Comparison of ENCODE assay signal across 13 cellular contexts in genomic region chr1:15765495-15766194, GRCh38. TPM values are rescaled to one million over a fixed set of nuclear protein-coding genes. Genes with fewer than 3 reads are reported as not detected.
DNase-seq lines count a peak whose midpoint lies in the region; ATAC-seq and TF ChIP-seq lines count a peak whose summit lies in the region.
"Had no signal": no experiment of that assay in that cellular context is flagged by ENCODE, and none has a peak within 500 bp of the region (broad histone marks: within the 10 kb centered on the region; RNA-seq: fewer than 3 reads in every experiment).

No MANE protein-coding gene starts in this region.

- H3K36me3 ChIP-seq in HEK293 (ENCODE audit: control insufficient read depth in 2 of 2, insufficient read depth in 1 of 2, low read length in 2 of 2) (peaks cover 4 to 54% of the 10 kb centered on the region in 2 experiments; a peak in 2 of 3 replicates), ascending aorta (peaks cover 64 to 72% of the 10 kb centered on the region in 2 donors), thoracic aorta (peaks cover 58% of the 10 kb centered on the region)

- intact Hi-C loops in ascending aorta (cut with DNase I), result loop anchor here (2.0 kb wide), 1 partner anchor 13 kb away; no protein-coding TSS in a partner anchor

- H3K4me1 ChIP-seq in HEK293 (ENCODE audit: control insufficient read depth, insufficient read depth, low read length) (peaks cover 3% of the 10 kb centered on the region; the same call in 1 of the 2 replicates), ascending aorta (peaks cover 12 to 40% of the 10 kb centered on the region in 2 donors), thoracic aorta (ENCODE audit: control insufficient read depth in 1 of 2, low read depth in 2 of 2) (peaks cover 27 to 82% of the 10 kb centered on the region in 2 donors)

- no peaks in the 10 kb centered on the region for H3K4me1 Mint-ChIP-seq in activated T-helper 17 cell treated with anti-CD3 and anti-CD28 coated beads, Interleukin-2, amount 50 U/mL, for 72 hours

- H3K4me3 ChIP-seq in HEK293 (ENCODE audit: low read depth, low read length) (no peak overlapping the region), ascending aorta (peak overlapping the region in 1 of 2 donors; percentile 89), foreskin fibroblast (ENCODE audit: low read depth in 1 of 2, low read length in 2 of 2) (no peak overlapping the region), thoracic aorta (no peak overlapping the region)
- H3K4me3 ChIP-seq: upper lobe of left lung had no signal

- POLR2A ChIA-PET in HEK293 (lab: Yijun Ruan, JAX), result no interaction called here

- H3K9me3 ChIP-seq in HEK293 (ENCODE audit: control insufficient read depth, insufficient read depth, low read depth, low read length) (no peaks in the 10 kb centered on the region), ascending aorta (no peaks in the 10 kb centered on the region), thoracic aorta (no peaks in the 10 kb centered on the region)
- H3K9me3 ChIP-seq: upper lobe of left lung had no signal

- no peak overlapping the region for H3K4me3 Mint-ChIP-seq in activated T-helper 17 cell treated with anti-CD3 and anti-CD28 coated beads, Interleukin-2, amount 50 U/mL, for 72 hours
- H3K4me3 Mint-ChIP-seq: effector memory CD8-positive, alpha-beta T cell had no signal

- H3K36me3 Mint-ChIP-seq in activated T-helper 17 cell treated with anti-CD3 and anti-CD28 coated beads, Interleukin-2, amount 50 U/mL, for 72 hours (ENCODE audit: low read depth), result no peaks in the 10 kb centered on the region

- H3K27ac ChIP-seq in HEK293 (ENCODE audit: extremely low read depth, low read depth, low read length) (no peak overlapping the region), ascending aorta (peak overlapping the region; percentile 93 to 96), thoracic aorta (peak overlapping the region; percentile 66 to 98)

- H3K9me3 Mint-ChIP-seq in activated T-helper 17 cell treated with anti-CD3 and anti-CD28 coated beads, Interleukin-2, amount 50 U/mL, for 72 hours, result no peaks in the 10 kb centered on the region
- H3K9me3 Mint-ChIP-seq: effector memory CD8-positive, alpha-beta T cell had no signal

- DNase-seq in ascending aorta (ENCODE audit: low spot score in 2 of 2), result peak in 1 of 2 donors; percentile 79
- DNase-seq in foreskin fibroblast, result peak; percentile 68 to 77
- no peak for DNase-seq in thoracic aorta (ENCODE audit: low spot score)
- DNase-seq in NOMO-1 treated with dmso at 0.1 percent for 144 hours (lab: John Stamatoyannopoulos, UW; ENCODE audit: unreplicated experiment), result no peak
- DNase-seq: activated gamma-delta T cell treated with Interleukin-2 at 50 U/mL for 16 hours; DMS79 treated with DMSO at 0.1 percent for 48 hours; effector memory CD8-positive, alpha-beta T cell; GOT3; NCI-H1092 treated with DMSO at 0.1 percent for 48 hours had no signal

- peaks cover 19% of the 10 kb centered on the region for H3K27me3 Mint-ChIP-seq in activated T-helper 17 cell treated with anti-CD3 and anti-CD28 coated beads, Interleukin-2, amount 50 U/mL, for 72 hours

- no peaks in the 10 kb centered on the region for H3K27me3 ChIP-seq in ascending aorta
- no peaks in the 10 kb centered on the region for H3K27me3 ChIP-seq in thoracic aorta (replicated peaks; ENCODE audit: insufficient read depth)

- CTCF ChIA-PET in HEK293 (lab: Yijun Ruan, JAX), result interaction anchor here (0.6 kb wide), 1 partner anchor 79 kb away, joined by 7 read pairs; no protein-coding TSS in a partner anchor

- ATAC-seq in thoracic aorta (ENCODE audit: insufficient number of reproducible peaks, low FRiP score, low read depth), result no peak
- ATAC-seq in GM21529 (IDR thresholded peaks at IDR 0.05; ENCODE audit: unreplicated experiment), result no peak
- ATAC-seq in activated T-helper 17 cell treated with anti-CD3 and anti-CD28 coated beads, Interleukin-2, amount 50 U/mL, for 72 hours (replicated peaks), result no peak
- ATAC-seq: effector memory CD8-positive, alpha-beta T cell had no signal

- TF ChIP-seq CTCF in HEK293 (tag by site-specific recombination; IDR thresholded peaks at IDR 0.05) (no peak), ascending aorta (IDR thresholded peaks at IDR 0.05) (no peak), foreskin fibroblast (IDR thresholded peaks at IDR 0.05; ENCODE audit: low read depth, low read length) (no peak), thoracic aorta (IDR thresholded peaks at IDR 0.05) (no peak)

- H3K27ac Mint-ChIP-seq in activated T-helper 17 cell treated with anti-CD3 and anti-CD28 coated beads, Interleukin-2, amount 50 U/mL, for 72 hours, result no peak overlapping the region
- H3K27ac Mint-ChIP-seq: effector memory CD8-positive, alpha-beta T cell had no signal

TF ChIP-seq in HEK293, 187 proteins besides CTCF, POLR2A, EP300 and RAD21:
- TF ChIP-seq ZNF600 (tag by site-specific recombination; IDR thresholded peaks at IDR 0.05) (peak; percentile 82), PRDM10 (tag by site-specific recombination; IDR thresholded peaks at IDR 0.05) (peak; percentile 63), MEIS1 (CRISPR knock-in tag; IDR thresholded peaks at IDR 0.05; ENCODE audit: borderline replicate concordance) (no peak)

RNA-seq across cellular contexts. Expression of gene FBLIM1, which starts 7.0 kb away (rescaled TPM):
- total RNA-seq in ascending aorta, result 641 TPM
- 100 to 1,000 TPM; 731 to 997 TPM for total RNA-seq in thoracic aorta
- not detected for total RNA-seq in activated T-helper 17 cell treated with anti-CD3 and anti-CD28 coated beads, Interleukin-2, amount 50 U/mL, for 72 hours

RNA-seq across cellular contexts. Expression of gene TMEM82, which starts 23.3 kb away (rescaled TPM):
- total RNA-seq in ascending aorta (not detected), thoracic aorta (not detected)
- total RNA-seq in activated T-helper 17 cell treated with anti-CD3 and anti-CD28 coated beads, Interleukin-2, amount 50 U/mL, for 72 hours, result not detected
- total RNA-seq: upper lobe of left lung had no signal

RNA-seq across cellular contexts. Expression of gene SLC25A34, which starts 29.6 kb away (rescaled TPM):
- total RNA-seq in ascending aorta (5.7 TPM), thoracic aorta (1 to 10 TPM; 2.4 to 7.5 TPM)
- total RNA-seq in activated T-helper 17 cell treated with anti-CD3 and anti-CD28 coated beads, Interleukin-2, amount 50 U/mL, for 72 hours, result 1 to 10 TPM in 1 of 2 donors, under 1 TPM in 1; 0.90 to 1.6 TPM

RNA-seq across cellular contexts. Expression of gene UQCRHL, which starts 41.8 kb away (rescaled TPM):
- total RNA-seq in ascending aorta, result not detected
- under 1 TPM; 0.81 to 0.99 TPM for total RNA-seq in thoracic aorta
- total RNA-seq in activated T-helper 17 cell treated with anti-CD3 and anti-CD28 coated beads, Interleukin-2, amount 50 U/mL, for 72 hours, result 1 to 10 TPM; 1.8 to 2.2 TPM

Comparison
In these comparisons a context has a peak if more than half of its experiments do, and no peak if none do; other contexts are left out.
1. DNase-seq: peak in foreskin fibroblast (2 of 2); none in thoracic aorta (single experiment) and NOMO-1 treated with dmso at 0.1 percent for 144 hours (single experiment).
2. RNA of gene FBLIM1, which starts 7.0 kb away (total RNA-seq): 731 to 997 TPM in thoracic aorta and 641 TPM in ascending aorta (single experiment); not detected in activated T-helper 17 cell treated with anti-CD3 and anti-CD28 coated beads, Interleukin-2, amount 50 U/mL, for 72 hours; every median in the first group is over 100 times any median in the second.